23 cellular contexts compared by ENCODE assay signal in genomic region chr7:154505362-154505761, GRCh38.
DNase-seq lines count a peak whose midpoint lies in the region; ATAC-seq and TF ChIP-seq lines count a peak whose summit lies in the region.
"Had no signal": no experiment of that assay in that cellular context is flagged by ENCODE, and none has a peak within 500 bp of the region (broad histone marks: within the 10 kb centered on the region; RNA-seq: fewer than 3 reads in every experiment).

No MANE protein-coding gene starts in this region.

- TF ChIP-seq CTCF in MM.1S (IDR thresholded peaks at IDR 0.05; ENCODE audit: low read length): no peak
- no peak for TF ChIP-seq CTCF in NB4 (IDR thresholded peaks at IDR 0.05; ENCODE audit: low read depth, low read length)

- no peaks in the 10 kb centered on the region for H3K9me3 ChIP-seq in MM.1S (replicated peaks; ENCODE audit: insufficient read depth, low read length)
- H3K9me3 ChIP-seq: HAP-1 had no signal

- no peaks in the 10 kb centered on the region for H4K20me1 ChIP-seq in MM.1S (ENCODE audit: insufficient read depth, low read length)

- H3K27me3 ChIP-seq in MM.1S (replicated peaks; ENCODE audit: insufficient read depth, low read length): no peaks in the 10 kb centered on the region
- H3K27me3 ChIP-seq: SJSA1 had no signal

- no peak overlapping the region for H2AFZ ChIP-seq in MM.1S (ENCODE audit: low read length)
- H2AFZ ChIP-seq: GM23338 had no signal

- no peaks in the 10 kb centered on the region for H3K4me1 ChIP-seq in MM.1S (ENCODE audit: low read length)
- H3K4me1 ChIP-seq: Caco-2, HAP-1, SJSA1 had no signal

- H3K4me2 ChIP-seq in MM.1S (ENCODE audit: low read depth, low read length): 0 out of 2 replicates have a peak overlapping the region, but pooled peaks have one; percentile 9
- H3K4me2 ChIP-seq: GM23338 had no signal

- no peaks in the 10 kb centered on the region for H3K36me3 ChIP-seq in MM.1S (replicated peaks; ENCODE audit: insufficient read depth, low read length)
- H3K36me3 ChIP-seq: HAP-1, SJSA1 had no signal

- no peaks in the 10 kb centered on the region for H3F3A ChIP-seq in MM.1S (ENCODE audit: insufficient read depth, low read length)

- no peak overlapping the region for H3K9ac ChIP-seq in MM.1S (ENCODE audit: low read length)

- TF ChIP-seq POLR2A in NB4 (IDR thresholded peaks at IDR 0.05; ENCODE audit: extremely low read depth, insufficient read length): no peak

- H3K79me2 ChIP-seq in MM.1S (ENCODE audit: low read length): no peaks in the 10 kb centered on the region

- no peak overlapping the region for H3K4me3 ChIP-seq in MM.1S (ENCODE audit: low read length)
- no peak overlapping the region for H3K4me3 ChIP-seq in NB4 (ENCODE audit: low read depth, low read length)
- H3K4me3 ChIP-seq: GM23338, HAP-1, SJSA1 had no signal

- no peak for DNase-seq in MM.1S
- peak; percentile 52 for DNase-seq in NB4 (ENCODE audit: low read depth)
- peak; percentile 54 for DNase-seq in SIG-M5 treated with dmso at 0.1 percent for 504 hours (lab: John Stamatoyannopoulos, UW; ENCODE audit: unreplicated experiment)
- DNase-seq in ecto neural progenitor cell (ENCODE audit: low spot score): no peak
- no peak for DNase-seq in germinal center (ENCODE audit: low spot score)
- no peak for DNase-seq in NCI-H524 (lab: John Stamatoyannopoulos, UW)
- DNase-seq: Caco-2; CD4-positive, alpha-beta memory T cell; DMS 273 treated with DMSO at 0.1 percent for 48 hours; DMS79 treated with DMSO at 0.1 percent for 48 hours; IMR-90; Karpas-422; NCI-H1105 treated with DMSO at 0.1 percent for 48 hours; NCI-H1694 treated with DMSO at 0.1 percent for 48 hours; NCI-H2081 treated with DMSO at 0.1 percent for 48 hours; NCI-H2171 treated with DMSO at 0.1 percent for 48 hours; NCI-H526; T-helper 1 cell had no signal

- no peaks in the 10 kb centered on the region for H3K9me2 ChIP-seq in MM.1S (replicated peaks; ENCODE audit: insufficient read depth, low read length)

- peak overlapping the region; percentile 2; the same call in 1 of the 2 replicates for H3K27ac ChIP-seq in MM.1S (ENCODE audit: low read length)
- H3K27ac ChIP-seq: SJSA1 had no signal

- ATAC-seq in HG03108 (IDR thresholded peaks at IDR 0.05; ENCODE audit: unreplicated experiment): no peak
- ATAC-seq: GM23338, Panc1 had no signal

Comparison
In these comparisons a context has a peak if more than half of its experiments do, and no peak if none do; other contexts are left out.
1. DNase-seq: peak in NB4 (single experiment) and SIG-M5 treated with dmso at 0.1 percent for 504 hours (single experiment); none in MM.1S (single experiment), ecto neural progenitor cell (single experiment), germinal center (single experiment) and NCI-H524 (0 of 2).